In the genomic region with DNA sequence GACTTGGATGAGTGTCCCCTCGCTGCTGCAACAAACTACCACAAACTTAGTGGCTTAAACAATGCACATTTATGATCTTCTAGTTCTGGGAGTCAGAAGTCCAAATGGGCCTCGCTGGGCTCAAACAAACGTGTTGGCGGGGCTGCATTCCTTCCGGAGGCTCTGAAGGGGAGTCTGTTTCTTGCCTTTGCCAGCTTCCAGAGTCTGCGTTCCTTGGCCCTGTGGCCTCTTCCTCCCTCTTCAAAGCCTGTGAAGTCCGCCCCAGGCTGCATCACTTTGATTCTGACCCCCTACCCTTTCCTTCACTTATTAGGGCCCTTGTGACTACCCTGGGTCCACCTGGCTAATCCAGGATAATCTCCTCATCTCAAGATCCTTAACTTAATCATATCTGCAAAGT, we compare ENCODE assay signal across 9 cellular contexts.
"Had no signal": no experiment of that assay in that cellular context is flagged by ENCODE, and none has a peak within 500 bp of the region (broad histone marks: within the 10 kb centered on the region; RNA-seq: fewer than 3 reads in every experiment).

No MANE protein-coding gene starts in this region.

- H3K9me3 Mint-ChIP-seq: HFFc6 had no signal

- H3K4me1 Mint-ChIP-seq: IgD-negative memory B cell had no signal

- H3K36me3 ChIP-seq: HAP-1 had no signal

- H3K4me3 Mint-ChIP-seq: HFFc6, IgD-negative memory B cell had no signal

- ATAC-seq: HCT116, HepG2 had no signal

- H3K4me1 ChIP-seq: HAP-1 had no signal

- DNase-seq: GM23248, GOT3, H7, HFFc6 had no signal

- H3K9me3 ChIP-seq: HAP-1 had no signal

- FAIRE-seq: HepG2 had no signal

- H3K27ac ChIP-seq: GM23248, HL-60 had no signal

- H2AFZ ChIP-seq: GM23248 had no signal

- H3K9ac ChIP-seq: GM23248 had no signal

- H3K27ac Mint-ChIP-seq: HFFc6, IgD-negative memory B cell had no signal

- H3K4me3 ChIP-seq: GM23248, HAP-1 had no signal
